26 cellular contexts compared by ENCODE assay signal in genomic region chr16:24966031-24966430, GRCh38.
"Had no signal": no experiment of that assay in that cellular context is flagged by ENCODE, and none has a peak within 500 bp of the region (broad histone marks: within the 10 kb centered on the region; RNA-seq: fewer than 3 reads in every experiment).

No MANE protein-coding gene starts in this region.

- H3K27ac Mint-ChIP-seq: memory B cell; mesothelial cell of epicardium; nephron; neural progenitor cell; progenitor cell of endocrine pancreas; stimulated activated effector memory CD8-positive, alpha-beta T cell treated with anti-CD3 and anti-CD28 coated beads, Interleukin-12 subunit alpha, Interleukin-12 subunit beta, amount 100 ng/mL, for 72 hours; stimulated activated naive CD8-positive, alpha-beta T cell treated with anti-CD3 and anti-CD28 coated beads, Interleukin-15, Interleukin-2, amounts not matched to agents 100 ng/mL and 50 ng/mL, for 24 hours had no signal

- H3K9me3 Mint-ChIP-seq: stimulated activated effector memory CD8-positive, alpha-beta T cell treated with anti-CD3 and anti-CD28 coated beads, Interleukin-12 subunit alpha, Interleukin-12 subunit beta, amount 100 ng/mL, for 72 hours had no signal

- H3K4me3 ChIP-seq: dorsolateral prefrontal cortex, gastrocnemius medialis, lung, mucosa of descending colon, neural progenitor cell, smooth muscle cell, thoracic aorta, tibial nerve, upper lobe of right lung, uterus had no signal

- H3K27ac ChIP-seq: gastrocnemius medialis, neural progenitor cell, parathyroid adenoma, thoracic aorta, tibial nerve, upper lobe of right lung, uterus had no signal

- H3K4me1 ChIP-seq: neural progenitor cell, parathyroid adenoma, tibial nerve, upper lobe of right lung, uterus had no signal

- H3K36me3 ChIP-seq: uterus had no signal

- H3K9me3 ChIP-seq: gastrocnemius medialis, upper lobe of right lung, uterus had no signal

- H3K27me3 Mint-ChIP-seq: memory B cell; naive B cell; progenitor cell of endocrine pancreas; stimulated activated naive CD8-positive, alpha-beta T cell treated with anti-CD3 and anti-CD28 coated beads, Interleukin-15, Interleukin-2, amounts not matched to agents 100 ng/mL and 50 ng/mL, for 24 hours had no signal

- DNase-seq: cerebellar nuclear complex; dorsolateral prefrontal cortex; effector CD4-positive, alpha-beta T cell; gastrocnemius medialis; head of caudate nucleus; left colon; mucosa of descending colon; naive B cell; stimulated activated CD4-positive, alpha-beta T cell treated with anti-CD3 and anti-CD28 coated beads, Interleukin-12 subunit alpha, Interleukin-12 subunit beta, amount 100 ng/mL, for 4 hours; stimulated activated CD4-positive, alpha-beta T cell treated with anti-CD3 and anti-CD28 coated beads, Interleukin-1b, Interleukin-23, amount 100 ng/mL, for 48 hours; stimulated activated CD4-positive, alpha-beta T cell treated with anti-CD3 and anti-CD28 coated beads, Interleukin-4, amount 100 ng/mL, for 24 hours; upper lobe of right lung; uterus had no signal

- ATAC-seq: gastrocnemius medialis; sciatic nerve; stimulated activated effector memory CD8-positive, alpha-beta T cell treated with anti-CD3 and anti-CD28 coated beads, Interleukin-12 subunit alpha, Interleukin-12 subunit beta, amount 100 ng/mL, for 72 hours; upper lobe of right lung had no signal

- H3K27me3 ChIP-seq: dorsolateral prefrontal cortex, gastrocnemius medialis, neural progenitor cell, tibial nerve, upper lobe of right lung, uterus had no signal

- H3K4me1 Mint-ChIP-seq: mesothelial cell of epicardium; nephron; neural progenitor cell; stimulated activated effector memory CD8-positive, alpha-beta T cell treated with anti-CD3 and anti-CD28 coated beads, Interleukin-12 subunit alpha, Interleukin-12 subunit beta, amount 100 ng/mL, for 72 hours had no signal

- H3K4me3 Mint-ChIP-seq: memory B cell; mesothelial cell of epicardium; nephron; neural progenitor cell; stimulated activated effector memory CD8-positive, alpha-beta T cell treated with anti-CD3 and anti-CD28 coated beads, Interleukin-12 subunit alpha, Interleukin-12 subunit beta, amount 100 ng/mL, for 72 hours; stimulated activated naive CD8-positive, alpha-beta T cell treated with anti-CD3 and anti-CD28 coated beads, Interleukin-15, Interleukin-2, amounts not matched to agents 100 ng/mL and 50 ng/mL, for 24 hours had no signal
